12 cellular contexts compared by ENCODE assay signal in genomic region chr14:21257395-21258193, GRCh38. TPM values are rescaled to one million over a fixed set of nuclear protein-coding genes. Genes with fewer than 3 reads are reported as not detected.
DNase-seq lines count a peak whose midpoint lies in the region; ATAC-seq, FAIRE-seq and TF ChIP-seq lines count a peak whose summit lies in the region.
"Had no signal": no experiment of that assay in that cellular context is flagged by ENCODE, and none has a peak within 500 bp of the region (broad histone marks: within the 10 kb centered on the region; RNA-seq: fewer than 3 reads in every experiment).

No MANE protein-coding gene starts in this region.

- peaks cover 46% of the 10 kb centered on the region for H3K4me1 Mint-ChIP-seq in T-helper 1 cell treated with Interleukin-12 subunit alpha and Interleukin-12 subunit beta and Interleukin-4 antibody, amounts not matched to agents 30 μg/mL and 1 μg/mL, for 36 hours (ENCODE audit: low read depth)
- H3K4me1 Mint-ChIP-seq in endothelial cell (ENCODE audit: unreplicated experiment): peaks cover 21% of the 10 kb centered on the region

- H3K9me3 Mint-ChIP-seq in T-helper 1 cell treated with Interleukin-12 subunit alpha and Interleukin-12 subunit beta and Interleukin-4 antibody, amounts not matched to agents 30 μg/mL and 1 μg/mL, for 36 hours: no peaks in the 10 kb centered on the region
- H3K9me3 Mint-ChIP-seq in endothelial cell (ENCODE audit: unreplicated experiment): no peaks in the 10 kb centered on the region

- H3K36me3 ChIP-seq in PC-9 (ENCODE audit: low read depth) (peaks cover 75% of the 10 kb centered on the region), psoas muscle (ENCODE audit: insufficient read depth in 1 of 2, low read depth in 1 of 2) (peaks cover 17 to 90% of the 10 kb centered on the region in 2 donors)

- H3K27me3 ChIP-seq in PC-9 (ENCODE audit: insufficient read depth, low read depth) (no peaks in the 10 kb centered on the region), psoas muscle (ENCODE audit: insufficient read depth in 3 of 3, low read length in 2 of 3) (no peaks in the 10 kb centered on the region)

- H3K27me3 Mint-ChIP-seq in T-helper 1 cell treated with Interleukin-12 subunit alpha and Interleukin-12 subunit beta and Interleukin-4 antibody, amounts not matched to agents 30 μg/mL and 1 μg/mL, for 36 hours (ENCODE audit: low read depth): no peaks in the 10 kb centered on the region
- peaks cover 5% of the 10 kb centered on the region for H3K27me3 Mint-ChIP-seq in endothelial cell (ENCODE audit: unreplicated experiment)

- BruUV-seq in PC-9 (replicated peaks; lab: Mats Ljungman, UMichigan): no TSS peak

- peak; percentile 37 to 51 (median 47) for ATAC-seq in psoas muscle

- no peak for TF ChIP-seq CTCF in PC-9 (conservative IDR thresholded peaks at IDR 0.05)
- TF ChIP-seq CTCF in endothelial cell (IDR thresholded peaks at IDR 0.05; ENCODE audit: unreplicated experiment): no peak
- no peak for TF ChIP-seq CTCF in psoas muscle (IDR thresholded peaks at IDR 0.05)

- H3F3A ChIP-seq in PC-9 (ENCODE audit: insufficient read depth, low read depth): peaks cover 90% of the 10 kb centered on the region

- no peaks in the 10 kb centered on the region for H3K9me2 ChIP-seq in PC-9 (ENCODE audit: insufficient read depth)

- intact Hi-C loops in PC-9 (cut with micrococcal nuclease; ENCODE audit: unreplicated experiment) (no loop called here), psoas muscle (cut with DNase I) (no loop called here)

- peaks cover 98% of the 10 kb centered on the region for H4K20me1 ChIP-seq in PC-9 (ENCODE audit: insufficient read depth)

- POLR2A ChIA-PET in PC-9 (lab: Charles Lee; ENCODE audit: unreplicated experiment): interaction anchor here (0.5 kb wide), 1 partner anchor 235 kb away, joined by 8 read pairs; no protein-coding TSS in a partner anchor

- CTCF ChIA-PET in PC-9 (lab: Charles Lee): no interaction called here

- H3K9me3 ChIP-seq in PC-9 (ENCODE audit: insufficient read depth, low read depth) (no peaks in the 10 kb centered on the region), psoas muscle (no peaks in the 10 kb centered on the region)

- no peak overlapping the region for H3K4me2 ChIP-seq in PC-9

- WGBS in psoas muscle, 3 donors: 53 to 65% (median 54%) methylated on average over 12 of the region's 12 CpGs

- peaks cover 100% of the 10 kb centered on the region for H3K79me2 ChIP-seq in PC-9 (ENCODE audit: low read depth)

- peak overlapping the region; percentile 10; the same call in 1 of the 2 replicates for H3K27ac ChIP-seq in PC-9
- peak overlapping the region; percentile 27 for H3K27ac ChIP-seq in psoas muscle

- peaks cover 55% of the 10 kb centered on the region for H3K36me3 Mint-ChIP-seq in T-helper 1 cell treated with Interleukin-12 subunit alpha and Interleukin-12 subunit beta and Interleukin-4 antibody, amounts not matched to agents 30 μg/mL and 1 μg/mL, for 36 hours (ENCODE audit: low read depth)
- peaks cover 47% of the 10 kb centered on the region for H3K36me3 Mint-ChIP-seq in endothelial cell (ENCODE audit: low read depth, unreplicated experiment)

- H3K4me3 ChIP-seq in PC-9 (no peak overlapping the region), psoas muscle (no peak overlapping the region)
- H3K4me3 ChIP-seq: lung had no signal

- H3K27ac Mint-ChIP-seq in T-helper 1 cell treated with Interleukin-12 subunit alpha and Interleukin-12 subunit beta and Interleukin-4 antibody, amounts not matched to agents 30 μg/mL and 1 μg/mL, for 36 hours: peak overlapping the region; percentile 62
- no peak overlapping the region for H3K27ac Mint-ChIP-seq in endothelial cell (ENCODE audit: unreplicated experiment)

- H3K4me3 Mint-ChIP-seq in T-helper 1 cell treated with Interleukin-12 subunit alpha and Interleukin-12 subunit beta and Interleukin-4 antibody, amounts not matched to agents 30 μg/mL and 1 μg/mL, for 36 hours: peak overlapping the region; percentile 29
- H3K4me3 Mint-ChIP-seq in endothelial cell (ENCODE audit: unreplicated experiment): peak overlapping the region; percentile 73

- FAIRE-seq in RCC 7860 (lab: Jason Lieb, UNC): no peak

- no peak for DNase-seq in T-helper 1 cell
- DNase-seq in PC-9: no peak
- DNase-seq in endothelial cell (ENCODE audit: low spot score): no peak
- DNase-seq in psoas muscle: no peak
- DNase-seq in RCC 7860 (ENCODE audit: low spot score): no peak
- no peak for DNase-seq in T-helper 9 cell
- DNase-seq in NCI-H774 (lab: John Stamatoyannopoulos, UW): no peak
- DNase-seq: activated CD4-positive, alpha-beta T cell treated with anti-CD3 and anti-CD28 coated beads, Interleukin-2, amount 50 U/mL, for 48 hours; effector CD4-positive, alpha-beta T cell; NCI-H748 treated with DMSO at 0.1 percent for 48 hours had no signal

- H3K4me1 ChIP-seq in PC-9 (replicated peaks; ENCODE audit: insufficient read depth) (peaks cover 18% of the 10 kb centered on the region; the same call in 1 of the 2 replicates), psoas muscle (peaks cover 71% of the 10 kb centered on the region)

- H2AFZ ChIP-seq in PC-9: no peak overlapping the region

RNA-seq across cellular contexts. Expression of gene HNRNPC, which starts 11.6 kb away (rescaled TPM):
- total RNA-seq in PC-9 (2021) (486 and 550 TPM in 2 replicates), endothelial cell (ENCODE audit: unreplicated experiment) (601 TPM), psoas muscle (100 to 1,000 TPM; 217 to 310 (median 245) TPM)
- 100 to 1,000 TPM; 215 to 290 (median 282) TPM for polyA plus RNA-seq in psoas muscle

RNA-seq across cellular contexts. Expression of gene RPGRIP1, which starts 22.3 kb away (rescaled TPM):
- total RNA-seq in PC-9 (2021) (0.75 and 2.1 TPM in 2 replicates), endothelial cell (ENCODE audit: unreplicated experiment) (1.5 TPM), psoas muscle (not detected)
- polyA plus RNA-seq in psoas muscle: under 1 TPM in 2 of 3 donors, not detected in 1; 0.04 to 0.15 TPM
